23 cellular contexts compared by ENCODE assay signal in genomic region chr7:125136341-125136740, GRCh38.
DNase-seq lines count a peak whose midpoint lies in the region; ATAC-seq and TF ChIP-seq lines count a peak whose summit lies in the region.
"Had no signal": no experiment of that assay in that cellular context is flagged by ENCODE, and none has a peak within 500 bp of the region (broad histone marks: within the 10 kb centered on the region; RNA-seq: fewer than 3 reads in every experiment).

No MANE protein-coding gene starts in this region.

- H3K4me3 ChIP-seq in HUES6 (ENCODE audit: low read depth, low read length) (no peak overlapping the region), retinal pigment epithelial cell (ENCODE audit: low read length) (no peak overlapping the region)
- H3K4me3 ChIP-seq: dorsolateral prefrontal cortex, left ventricle myocardium inferior, vagina had no signal

- no peak overlapping the region for H3K9ac ChIP-seq in HUES6 (ENCODE audit: low read length)

- peak; percentile 11 for DNase-seq in astrocyte of the hippocampus (ENCODE audit: low read depth, low spot score)
- DNase-seq in iPS DF 4.7 (ENCODE audit: extremely low read depth, low spot score): peak; percentile 25
- DNase-seq in retinal pigment epithelial cell (ENCODE audit: low read depth): peak; percentile 38
- DNase-seq in NCI-H1048 (lab: John Stamatoyannopoulos, UW): no peak
- no peak for DNase-seq in DMS153 (lab: John Stamatoyannopoulos, UW)
- DNase-seq in NCI-H226: no peak
- DNase-seq: activated CD4-positive, alpha-beta T cell treated with anti-CD3 and anti-CD28 coated beads for 4 hours; activated gamma-delta T cell treated with Interleukin-2 at 50 U/mL for 16 hours; activated T-cell treated with anti-CD3 and anti-CD28 coated beads, Interleukin-2, amount 50 U/mL, for 4 hours; C1 segment of cervical spinal cord; cerebellar nuclear complex; dorsolateral prefrontal cortex; immature natural killer cell; left ventricle myocardium inferior; naive B cell; NCI-H1436 treated with DMSO at 0.1 percent for 48 hours; NCI-H446 treated with DMSO at 0.1 percent for 48 hours; NCI-H82; nucleus accumbens; Right ventricle myocardium superior had no signal

- peaks cover 18% of the 10 kb centered on the region for H3K4me1 ChIP-seq in HUES6 (ENCODE audit: control insufficient read depth, insufficient read depth, low read length)
- H3K4me1 ChIP-seq: left ventricle myocardium inferior, vagina had no signal

- 0 out of 2 replicates have a peak, but pooled peaks cover 7% of the 10 kb centered on the region for H3K9me3 ChIP-seq in HUES6 (ENCODE audit: control insufficient read depth, insufficient read depth, low read depth, low read length)
- H3K9me3 ChIP-seq: left ventricle myocardium inferior, vagina had no signal

- H3K36me3 ChIP-seq in HUES6 (ENCODE audit: control insufficient read depth, insufficient read depth, low read length): no peaks in the 10 kb centered on the region
- H3K36me3 ChIP-seq: left ventricle myocardium inferior, vagina had no signal

- no peak for ATAC-seq in GM21423 (IDR thresholded peaks at IDR 0.05; ENCODE audit: unreplicated experiment)
- ATAC-seq: activated T-cell treated with anti-CD3 and anti-CD28 coated beads, Interleukin-2, amount 50 U/mL, for 4 hours had no signal

- H3K27ac ChIP-seq in HUES6 (ENCODE audit: low read depth, low read length): peak overlapping the region; percentile 81
- H3K27ac ChIP-seq: dorsolateral prefrontal cortex, left ventricle myocardium inferior, vagina had no signal

- TF ChIP-seq CTCF in retinal pigment epithelial cell (conservative IDR thresholded peaks at IDR 0.05; ENCODE audit: low read depth, low read length): no peak

- no peaks in the 10 kb centered on the region for H3K27me3 ChIP-seq in HUES6 (ENCODE audit: control insufficient read depth, insufficient read depth, low read length)
- H3K27me3 ChIP-seq: dorsolateral prefrontal cortex, vagina had no signal

Comparison
In these comparisons a context has a peak if more than half of its experiments do, and no peak if none do; other contexts are left out.
1. DNase-seq: peak in astrocyte of the hippocampus (single experiment), iPS DF 4.7 (single experiment) and retinal pigment epithelial cell (single experiment); none in NCI-H1048 (single experiment), DMS153 (single experiment) and NCI-H226 (single experiment).